Comparison of ENCODE assay signal across 16 cellular contexts in the genomic region with DNA sequence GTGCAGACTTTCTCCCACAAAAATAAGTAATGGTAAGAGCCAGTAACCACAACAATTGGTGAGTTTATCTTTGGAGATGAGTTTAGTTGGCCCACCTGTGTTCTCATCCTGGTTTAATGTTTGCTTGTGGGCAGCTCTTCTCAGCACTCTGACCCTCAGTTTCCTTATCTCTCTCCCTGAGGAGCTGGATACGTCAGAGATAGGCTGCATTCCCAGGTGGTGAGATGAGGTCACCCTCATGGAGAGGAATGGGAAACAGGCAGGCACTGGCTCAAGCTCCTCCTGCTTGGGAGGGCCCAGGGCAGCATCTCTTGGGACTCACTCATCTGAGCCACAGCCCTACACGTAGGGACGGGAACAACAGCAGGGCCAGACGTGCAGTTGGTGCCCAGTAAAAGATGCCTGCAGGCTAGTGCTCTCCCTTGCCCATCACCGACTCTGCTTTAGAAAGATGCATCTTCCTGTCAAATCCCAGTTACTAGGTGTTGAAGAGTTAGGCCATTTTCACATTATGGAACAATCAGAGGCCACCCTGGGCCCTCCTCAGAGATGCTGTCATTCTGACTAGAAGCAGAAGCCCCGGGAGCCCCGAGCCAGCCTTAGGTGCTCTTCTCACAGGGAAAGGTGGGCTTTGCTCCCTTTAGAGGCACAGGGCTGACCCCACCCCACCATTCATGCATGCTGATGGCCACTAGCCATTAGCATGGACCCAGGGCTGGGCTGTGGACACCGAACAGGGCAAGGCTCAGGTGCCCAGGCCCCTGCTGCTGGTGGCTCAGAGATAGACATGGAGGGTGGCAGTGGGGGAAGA. TPM values are rescaled to one million over a fixed set of nuclear protein-coding genes. Genes with fewer than 3 reads are reported as not detected.
A peak's percentile ranks its signal among the peaks of the same experiment; 100 is the strongest.
DNase-seq lines count a peak whose midpoint lies in the region; ATAC-seq and TF ChIP-seq lines count a peak whose summit lies in the region.
"Had no signal": no experiment of that assay in that cellular context is flagged by ENCODE, and none has a peak within 500 bp of the region (broad histone marks: within the 10 kb centered on the region; RNA-seq: fewer than 3 reads in every experiment).

No MANE protein-coding gene starts in this region.

- no peak overlapping the region for H3K4me3 Mint-ChIP-seq in activated T-helper 17 cell treated with anti-CD3 and anti-CD28 coated beads, Interleukin-2, amount 50 U/mL, for 72 hours
- no peak overlapping the region for H3K4me3 Mint-ChIP-seq in WTC11
- H3K4me3 Mint-ChIP-seq: immature natural killer cell, neural crest cell had no signal

- no peak overlapping the region for H2BK12ac ChIP-seq in mesenchymal stem cell (ENCODE audit: low read length in 2 of 2)

- WGBS in mesenchymal stem cell: 86% methylated on average over 8 of the region's 8 CpGs

- no peaks in the 10 kb centered on the region for H3K27me3 ChIP-seq in mesenchymal stem cell (ENCODE audit: control insufficient read depth in 1 of 2, insufficient read depth in 1 of 2, low read length in 2 of 2)

- peaks cover 39% of the 10 kb centered on the region for H3K79me1 ChIP-seq in mesenchymal stem cell (replicated peaks; ENCODE audit: low read length, poor library complexity, severe bottlenecking)

- H4K8ac ChIP-seq in mesenchymal stem cell (ENCODE audit: low read length): no peak overlapping the region

- H3K18ac ChIP-seq in mesenchymal stem cell (ENCODE audit: low read depth in 1 of 2, low read length in 2 of 2): no peak overlapping the region

- no peak overlapping the region for H3K4ac ChIP-seq in mesenchymal stem cell (ENCODE audit: low read depth in 1 of 2, low read length in 2 of 2)

- peaks cover 89 to 97% of the 10 kb centered on the region in 2 experiments for H3K36me3 ChIP-seq in mesenchymal stem cell (ENCODE audit: control insufficient read depth in 1 of 2, insufficient read depth in 2 of 2, low read depth in 1 of 2, low read length in 2 of 2)

- no peaks in the 10 kb centered on the region for H3K9me3 ChIP-seq in mesenchymal stem cell (ENCODE audit: control insufficient read depth, low read length)

- H3K4me1 ChIP-seq in mesenchymal stem cell (ENCODE audit: control insufficient read depth, insufficient read depth, low read depth, low read length): peaks cover 13% of the 10 kb centered on the region

- no peak overlapping the region for H3K27ac ChIP-seq in mesenchymal stem cell (ENCODE audit: low read length, poor library complexity, severe bottlenecking)

- H2BK5ac ChIP-seq in mesenchymal stem cell (ENCODE audit: low read depth, low read length, poor library complexity, severe bottlenecking): no peak overlapping the region

- H3K14ac ChIP-seq in mesenchymal stem cell (ENCODE audit: low read length in 2 of 2): no peak overlapping the region

- no peaks in the 10 kb centered on the region for H3K9me3 Mint-ChIP-seq in activated T-helper 17 cell treated with anti-CD3 and anti-CD28 coated beads, Interleukin-2, amount 50 U/mL, for 72 hours
- no peaks in the 10 kb centered on the region for H3K9me3 Mint-ChIP-seq in WTC11
- H3K9me3 Mint-ChIP-seq: immature natural killer cell, neural crest cell had no signal

- POLR2A ChIA-PET in WTC11 (lab: Charles Lee): no interaction called here

- H2AK5ac ChIP-seq in mesenchymal stem cell (ENCODE audit: low read length, severe bottlenecking): no peak overlapping the region

- H3K9ac ChIP-seq in mesenchymal stem cell (ENCODE audit: low read length): no peak overlapping the region

- H3K23ac ChIP-seq in mesenchymal stem cell (ENCODE audit: low read length in 2 of 2): no peak overlapping the region

- in situ Hi-C loops in Caki2 (cut with HindIII; ENCODE audit: low pct_unique_long_range_greater_than_20kb, low sequenced_read_pairs): no loop called here

- DNase-seq in Caki2 (ENCODE audit: low read depth) (peak; percentile 57), foreskin fibroblast (peak; percentile 23 to 65), mesenchymal stem cell (peak; percentile 12), iPS-NIHi11 (ENCODE audit: low spot score) (no peak), NCI-H69 (lab: John Stamatoyannopoulos, UW) (no peak), WTC11 (ENCODE audit: low spot score) (no peak)
- DNase-seq: amygdala, immature natural killer cell, NCI-H146, NCI-H526, SIG-M5 had no signal

- no peaks in the 10 kb centered on the region for H3K27me3 Mint-ChIP-seq in activated T-helper 17 cell treated with anti-CD3 and anti-CD28 coated beads, Interleukin-2, amount 50 U/mL, for 72 hours
- H3K27me3 Mint-ChIP-seq in WTC11 (ENCODE audit: low read depth): no peaks in the 10 kb centered on the region

- ATAC-seq in activated T-helper 17 cell treated with anti-CD3 and anti-CD28 coated beads, Interleukin-2, amount 50 U/mL, for 72 hours (replicated peaks): no peak
- ATAC-seq in WTC11 (no peak), GM21786 (IDR thresholded peaks at IDR 0.05; ENCODE audit: unreplicated experiment) (no peak)
- ATAC-seq: GM12878 had no signal

- TF ChIP-seq CTCF in foreskin fibroblast (IDR thresholded peaks at IDR 0.05; ENCODE audit: low read depth, low read length) (no peak), WTC11 (IDR thresholded peaks at IDR 0.05) (no peak)

- H2BK120ac ChIP-seq in mesenchymal stem cell (ENCODE audit: low read depth, low read length): no peak overlapping the region

- H3K27ac Mint-ChIP-seq in activated T-helper 17 cell treated with anti-CD3 and anti-CD28 coated beads, Interleukin-2, amount 50 U/mL, for 72 hours: peak overlapping the region; percentile 71
- H3K27ac Mint-ChIP-seq in WTC11: no peak overlapping the region

- no peak overlapping the region for H3K4me2 ChIP-seq in mesenchymal stem cell (ENCODE audit: low read length, poor library complexity, severe bottlenecking)

- H3K4me3 ChIP-seq in foreskin fibroblast (ENCODE audit: low read depth in 1 of 2, low read length in 2 of 2) (no peak overlapping the region), mesenchymal stem cell (ENCODE audit: insufficient read depth in 1 of 2, low read depth in 1 of 2, low read length in 2 of 2) (no peak overlapping the region)
- H3K4me3 ChIP-seq: GM12878 had no signal

- H3K36me3 Mint-ChIP-seq in activated T-helper 17 cell treated with anti-CD3 and anti-CD28 coated beads, Interleukin-2, amount 50 U/mL, for 72 hours (ENCODE audit: low read depth): peaks cover 100% of the 10 kb centered on the region
- H3K36me3 Mint-ChIP-seq in WTC11: peaks cover 85% of the 10 kb centered on the region

- CTCF ChIA-PET in WTC11 (lab: Charles Lee): no interaction called here

- H4K91ac ChIP-seq in mesenchymal stem cell (ENCODE audit: low read length): no peak overlapping the region

- H2BK15ac ChIP-seq in mesenchymal stem cell (ENCODE audit: low read depth, poor library complexity, severe bottlenecking): no peak overlapping the region

- H2AFZ ChIP-seq in mesenchymal stem cell (ENCODE audit: low read depth, low read length): no peak overlapping the region

- peaks cover 3% of the 10 kb centered on the region for H3K4me1 Mint-ChIP-seq in activated T-helper 17 cell treated with anti-CD3 and anti-CD28 coated beads, Interleukin-2, amount 50 U/mL, for 72 hours
- peaks cover 11% of the 10 kb centered on the region for H3K4me1 Mint-ChIP-seq in WTC11
- H3K4me1 Mint-ChIP-seq: immature natural killer cell had no signal

TF ChIP-seq in WTC11, 78 proteins besides CTCF, POLR2A, EP300 and RAD21 (continues in another document):
- TF ChIP-seq, protein P1, sequence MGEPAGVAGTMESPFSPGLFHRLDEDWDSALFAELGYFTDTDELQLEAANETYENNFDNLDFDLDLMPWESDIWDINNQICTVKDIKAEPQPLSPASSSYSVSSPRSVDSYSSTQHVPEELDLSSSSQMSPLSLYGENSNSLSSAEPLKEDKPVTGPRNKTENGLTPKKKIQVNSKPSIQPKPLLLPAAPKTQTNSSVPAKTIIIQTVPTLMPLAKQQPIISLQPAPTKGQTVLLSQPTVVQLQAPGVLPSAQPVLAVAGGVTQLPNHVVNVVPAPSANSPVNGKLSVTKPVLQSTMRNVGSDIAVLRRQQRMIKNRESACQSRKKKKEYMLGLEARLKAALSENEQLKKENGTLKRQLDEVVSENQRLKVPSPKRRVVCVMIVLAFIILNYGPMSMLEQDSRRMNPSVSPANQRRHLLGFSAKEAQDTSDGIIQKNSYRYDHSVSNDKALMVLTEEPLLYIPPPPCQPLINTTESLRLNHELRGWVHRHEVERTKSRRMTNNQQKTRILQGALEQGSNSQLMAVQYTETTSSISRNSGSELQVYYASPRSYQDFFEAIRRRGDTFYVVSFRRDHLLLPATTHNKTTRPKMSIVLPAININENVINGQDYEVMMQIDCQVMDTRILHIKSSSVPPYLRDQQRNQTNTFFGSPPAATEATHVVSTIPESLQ (CRISPR knock-in tag; IDR thresholded peaks at IDR 0.05): no peak
- no peak for TF ChIP-seq SP1 (CRISPR knock-in tag; conservative IDR thresholded peaks at IDR 0.05)
- TF ChIP-seq, protein P2, sequence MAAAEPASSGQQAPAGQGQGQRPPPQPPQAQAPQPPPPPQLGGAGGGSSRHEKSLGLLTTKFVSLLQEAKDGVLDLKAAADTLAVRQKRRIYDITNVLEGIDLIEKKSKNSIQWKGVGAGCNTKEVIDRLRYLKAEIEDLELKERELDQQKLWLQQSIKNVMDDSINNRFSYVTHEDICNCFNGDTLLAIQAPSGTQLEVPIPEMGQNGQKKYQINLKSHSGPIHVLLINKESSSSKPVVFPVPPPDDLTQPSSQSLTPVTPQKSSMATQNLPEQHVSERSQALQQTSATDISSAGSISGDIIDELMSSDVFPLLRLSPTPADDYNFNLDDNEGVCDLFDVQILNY (CRISPR knock-in tag; IDR thresholded peaks at IDR 0.05): no peak
- TF ChIP-seq, protein P3, sequence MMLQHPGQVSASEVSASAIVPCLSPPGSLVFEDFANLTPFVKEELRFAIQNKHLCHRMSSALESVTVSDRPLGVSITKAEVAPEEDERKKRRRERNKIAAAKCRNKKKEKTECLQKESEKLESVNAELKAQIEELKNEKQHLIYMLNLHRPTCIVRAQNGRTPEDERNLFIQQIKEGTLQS (CRISPR knock-in tag; conservative IDR thresholded peaks at IDR 0.05): no peak

RNA-seq across cellular contexts. Expression of a gene that starts 59.7 kb away (rescaled TPM):
- 0.68 TPM in 1 of 2 replicates, not detected in the other for total RNA-seq in Caki2 (2014; rRNA removed; shearing (Covaris generic); ENCODE audit: low replicate concordance)
- under 1 TPM in 1 of 2 donors, not detected in 1; 0.21 TPM for total RNA-seq in activated T-helper 17 cell treated with anti-CD3 and anti-CD28 coated beads, Interleukin-2, amount 50 U/mL, for 72 hours
- polyA plus RNA-seq in mesenchymal stem cell (2013, experiment 1 of 2): 1.2 TPM
- polyA plus RNA-seq in mesenchymal stem cell (2013, experiment 2 of 2): 1.1 TPM
- 11.4 to 12.0 TPM (median 11.7 TPM) in 3 replicates for total RNA-seq in WTC11 (2021)
- total RNA-seq: epithelial cell of proximal tubule, GM12878 had no signal
- polyA plus RNA-seq: GM12878, immature natural killer cell had no signal

Comparison
In these comparisons a context has a peak if more than half of its experiments do, and no peak if none do; other contexts are left out.
1. DNase-seq: peak in Caki2 (single experiment), foreskin fibroblast (2 of 2) and mesenchymal stem cell (single experiment); none in iPS-NIHi11 (single experiment), NCI-H69 (single experiment) and WTC11 (single experiment).